Comparison of ENCODE assay signal across 8 cellular contexts in genomic region chr3:158644345-158644908, GRCh38. TPM values are rescaled to one million over a fixed set of nuclear protein-coding genes. Genes with fewer than 3 reads are reported as not detected.
DNase-seq lines count a peak whose midpoint lies in the region; ATAC-seq and TF ChIP-seq lines count a peak whose summit lies in the region.

Gene GFM1, plus strand, starts transcription at chr3:158644527. Its CDS starts 108 bp downstream, at chr3:158644635.

- peak within 1 kb of the TSS; percentile 88 to 94 for H3K27ac Mint-ChIP-seq in T-cell

- 1% methylated on average over 31 to 42 of the region's 42 CpGs for WGBS in adrenal gland, 4 donors
- 0 to 1% methylated on average over 42 of the region's 42 CpGs for WGBS in heart right ventricle, 2 donors

- H3K9me3 Mint-ChIP-seq in T-cell: no peaks in the 10 kb centered on the region

- peaks cover 0 to 14% of the 10 kb centered on the region in 2 donors for H3K4me1 ChIP-seq in adrenal gland (replicated peaks in 1 of 2)
- H3K4me1 ChIP-seq in heart right ventricle: peaks cover 4 to 40% (median 22%) of the 10 kb centered on the region in 9 donors

- ATAC-seq in HG02798 (IDR thresholded peaks at IDR 0.05; ENCODE audit: poor library complexity, unreplicated experiment) (peak; percentile 99), T-cell (replicated peaks in 1 of 4) (peak; percentile 94 to 98 (median 96)), heart right ventricle (peak; percentile 96 to 99 (median 98))

- peak; percentile 22 to 37 for TF ChIP-seq POLR2A in adrenal gland (IDR thresholded peaks at IDR 0.05)

- no peaks in the 10 kb centered on the region for H3K27me3 Mint-ChIP-seq in T-cell

- POLR2A ChIA-PET in T-cell (lab: Charles Lee): interaction anchor here (0.6 to 2.2 kb wide), 5 partner anchors 10 to 1483 kb away, joined by 3 to 12 read pairs (median 6); partner anchors contain the start of gene MFSD1 (in 1 of the 2)

- no peaks in the 10 kb centered on the region for H3K9me3 ChIP-seq in adrenal gland (replicated peaks in 1 of 3)
- H3K9me3 ChIP-seq in heart right ventricle: no peaks in the 10 kb centered on the region

- peak; percentile 95 for TF ChIP-seq CTCF in GM12874 (IDR thresholded peaks at IDR 0.05; ENCODE audit: insufficient read depth, low read depth, low read length)
- TF ChIP-seq CTCF in adrenal gland (IDR thresholded peaks at IDR 0.05): peak; percentile 70 to 86 (median 78)
- peak; percentile 58 to 97 (median 89) for TF ChIP-seq CTCF in heart right ventricle (IDR thresholded peaks at IDR 0.05)

- peak within 1 kb of the TSS; percentile 89 to 97 (median 96) for H3K4me3 Mint-ChIP-seq in T-cell

- intact Hi-C loops in adrenal gland (cut with DNase I) (loop anchor here in 1 of 2 donors (10.0 kb wide), 1 partner anchor 100 kb away; no protein-coding TSS in a partner anchor), heart right ventricle (cut with DNase I) (loop anchor here in 8 of 10 donors (5.0 to 10.0 kb wide), 7 partner anchors 70 to 1490 kb away; partner anchors contain the start of gene MLF1 (in 4 of the 8)), posterior vena cava (cut with DNase I) (no loop called here)

- H3K27ac ChIP-seq in adrenal gland: peak within 1 kb of the TSS in 4 of 5 donors; percentile 83 to 94 (median 91)
- H3K27ac ChIP-seq in heart right ventricle: peak within 1 kb of the TSS; percentile 76 to 92 (median 88)

- CTCF ChIA-PET in T-cell (lab: Charles Lee): interaction anchor here (0.5 to 4.7 kb wide), 22 partner anchors 10 to 1920 kb away, joined by 3 to 59 read pairs (median 4); partner anchors contain the start of genes LXN (in 1 of the 2), MFSD1 (in 1 of the 2), RSRC1 (in 1 of the 2) and TRIM59 (in 1 of the 2)

- H3K27me3 ChIP-seq in adrenal gland: no peaks in the 10 kb centered on the region
- no peaks in the 10 kb centered on the region for H3K27me3 ChIP-seq in heart right ventricle

- peaks cover 21% of the 10 kb centered on the region for H3K36me3 Mint-ChIP-seq in T-cell

- peaks cover 38 to 53% (median 48%) of the 10 kb centered on the region in 3 donors for H3K4me1 Mint-ChIP-seq in T-cell

- peak within 1 kb of the TSS; percentile 63 to 98 (median 91) for H3K4me3 ChIP-seq in adrenal gland
- H3K4me3 ChIP-seq in heart right ventricle: peak within 1 kb of the TSS; percentile 55 to 86 (median 78)

- H3K36me3 ChIP-seq in adrenal gland (replicated peaks in 1 of 2): no peaks in the 10 kb centered on the region
- peaks cover 0 to 38% (median 7%) of the 10 kb centered on the region in 9 donors for H3K36me3 ChIP-seq in heart right ventricle

- DNase-seq in NCI-H1436 (lab: John Stamatoyannopoulos, UW) (peak; percentile 98), T-cell (peak; percentile 73 to 95 (median 87)), adrenal gland (peak; percentile 86 to 97 (median 94)), heart right ventricle (peak; percentile 88 to 94), posterior vena cava (ENCODE audit: low spot score) (peak; percentile 97), ureter (ENCODE audit: low spot score) (peak; percentile 92)

RNA-seq across cellular contexts. Expression of gene GFM1, which starts in this region (rescaled TPM):
- 10 to 100 TPM; 39.0 to 46.8 (median 40.1) TPM for total RNA-seq in T-cell
- 10 to 100 TPM; 31.3 to 90.1 (median 56.3) TPM for total RNA-seq in adrenal gland
- polyA plus RNA-seq in adrenal gland: 10 to 100 TPM in 2 of 3 donors, 1 to 10 TPM in 1; 7.3 to 82.4 (median 11.3) TPM
- total RNA-seq in heart right ventricle: 10 to 100 TPM; 46.9 to 86.4 (median 70.0) TPM
- polyA plus RNA-seq in heart right ventricle: 10 to 100 TPM; 15.1 to 22.3 TPM
- total RNA-seq in posterior vena cava: 10 to 100 TPM; 39.1 to 47.1 TPM
- total RNA-seq in ureter: 62.7 TPM

Comparison
In these comparisons a context has a peak if more than half of its experiments do, and no peak if none do; other contexts are left out.
1. Peak in every context shown above with its lines: DNase-seq, ATAC-seq, H3K4me3 ChIP-seq and H3K27ac ChIP-seq.
2. intact Hi-C loops: an anchor here in heart right ventricle (5.0 to 10.0 kb wide); none called in posterior vena cava.